21 cellular contexts compared by ENCODE assay signal in the genomic region with DNA sequence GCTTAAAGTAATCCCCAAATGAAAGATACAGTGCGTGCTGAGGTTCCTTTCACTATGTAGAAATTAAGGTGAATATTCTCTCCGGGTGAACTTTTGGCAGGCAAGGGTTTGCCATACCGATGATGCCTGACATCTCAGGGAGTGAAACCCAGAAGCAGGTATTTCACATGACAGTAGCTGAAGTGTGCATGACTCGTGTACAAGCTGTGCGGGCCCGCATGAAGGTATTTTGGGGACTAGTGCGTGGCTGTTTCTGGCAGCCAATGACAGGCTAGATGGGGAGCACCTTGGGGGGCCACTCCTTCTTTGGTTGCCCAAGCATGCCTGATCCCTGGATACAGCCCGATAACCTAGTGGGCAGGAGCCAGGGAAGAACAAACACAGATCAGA.
DNase-seq lines count a peak whose midpoint lies in the region; ATAC-seq and TF ChIP-seq lines count a peak whose summit lies in the region.
"Had no signal": no experiment of that assay in that cellular context is flagged by ENCODE, and none has a peak within 500 bp of the region (broad histone marks: within the 10 kb centered on the region; RNA-seq: fewer than 3 reads in every experiment).

No MANE protein-coding gene starts in this region.

- DNase-seq in DMS79 treated with DMSO at 0.1 percent for 48 hours (lab: John Stamatoyannopoulos, UW) (peak; percentile 22), DMS79 (lab: John Stamatoyannopoulos, UW) (no peak), kidney tubule cell (ENCODE audit: low spot score) (peak; percentile 2), nephron progenitor cell (no peak), upper lobe of right lung (no peak), psoas muscle (no peak), EL (no peak)
- DNase-seq: Caco-2; CD4-positive, CD25-positive, alpha-beta regulatory T cell; CD8-positive, alpha-beta T cell; DMS153; GDM1; GOT3; HFFc6 had no signal

- peak overlapping the region; percentile 16 for H3K27ac Mint-ChIP-seq in nephron progenitor cell
- H3K27ac Mint-ChIP-seq: B cell; CD4-positive, CD25-positive, alpha-beta regulatory T cell; CD8-positive, alpha-beta T cell; HFFc6 had no signal

- no peak overlapping the region for H3K27ac ChIP-seq in upper lobe of right lung
- H3K27ac ChIP-seq in psoas muscle: no peak overlapping the region
- H3K27ac ChIP-seq: 22Rv1, BLaER1, C4-2B had no signal

- H3K9me3 Mint-ChIP-seq in nephron progenitor cell: peaks cover 4% of the 10 kb centered on the region
- H3K9me3 Mint-ChIP-seq: CD8-positive, alpha-beta T cell; HFFc6 had no signal

- intact Hi-C loops in upper lobe of right lung (cut with DNase I): no loop called here
- intact Hi-C loops in psoas muscle (cut with DNase I): no loop called here

- H3K4me3 Mint-ChIP-seq in nephron progenitor cell: no peak overlapping the region
- H3K4me3 Mint-ChIP-seq: B cell; CD4-positive, CD25-positive, alpha-beta regulatory T cell; CD8-positive, alpha-beta T cell; HFFc6 had no signal

- H3K36me3 Mint-ChIP-seq in nephron progenitor cell (ENCODE audit: low read depth): no peaks in the 10 kb centered on the region
- H3K36me3 Mint-ChIP-seq: CD8-positive, alpha-beta T cell had no signal

- TF ChIP-seq CTCF in nephron progenitor cell (IDR thresholded peaks at IDR 0.05) (no peak), upper lobe of right lung (IDR thresholded peaks at IDR 0.05) (no peak), psoas muscle (IDR thresholded peaks at IDR 0.05) (no peak)

- peaks cover 26% of the 10 kb centered on the region for H3K4me1 Mint-ChIP-seq in nephron progenitor cell
- H3K4me1 Mint-ChIP-seq: B cell had no signal

- 79 to 88% (median 85%) methylated on average over 8 of the region's 8 CpGs for WGBS in psoas muscle, 3 donors

- no peak for ATAC-seq in upper lobe of right lung
- no peak for ATAC-seq in psoas muscle
- ATAC-seq in GM18505 (IDR thresholded peaks at IDR 0.05; ENCODE audit: unreplicated experiment): no peak
- ATAC-seq: CD8-positive, alpha-beta T cell; GM12878 had no signal

- H3K27me3 ChIP-seq in upper lobe of right lung: no peaks in the 10 kb centered on the region
- no peaks in the 10 kb centered on the region for H3K27me3 ChIP-seq in psoas muscle (ENCODE audit: insufficient read depth in 3 of 3, low read length in 2 of 3)
- H3K27me3 ChIP-seq: BLaER1 had no signal

- no peaks in the 10 kb centered on the region for H3K36me3 ChIP-seq in upper lobe of right lung
- no peaks in the 10 kb centered on the region for H3K36me3 ChIP-seq in psoas muscle (ENCODE audit: insufficient read depth in 1 of 2, low read depth in 1 of 2)
- H3K36me3 ChIP-seq: BLaER1, HAP-1 had no signal

- H3K9me3 ChIP-seq in upper lobe of right lung: no peaks in the 10 kb centered on the region
- no peaks in the 10 kb centered on the region for H3K9me3 ChIP-seq in psoas muscle
- H3K9me3 ChIP-seq: BLaER1, Caco-2, HAP-1 had no signal

- no peak for TF ChIP-seq POLR2A in GM18505 (IDR thresholded peaks at IDR 0.05; ENCODE audit: borderline replicate concordance, extremely low read depth, insufficient read depth, insufficient read length)

- H3K4me3 ChIP-seq in upper lobe of right lung: no peak overlapping the region
- no peak overlapping the region for H3K4me3 ChIP-seq in psoas muscle
- H3K4me3 ChIP-seq: BLaER1, GM12878, HAP-1 had no signal

- no peaks in the 10 kb centered on the region for H3K27me3 Mint-ChIP-seq in nephron progenitor cell (ENCODE audit: low read depth, poor library complexity)
- H3K27me3 Mint-ChIP-seq: B cell; CD4-positive, CD25-positive, alpha-beta regulatory T cell had no signal

- H3K4me1 ChIP-seq in upper lobe of right lung (no peaks in the 10 kb centered on the region), psoas muscle (no peaks in the 10 kb centered on the region)
- H3K4me1 ChIP-seq: Caco-2 had no signal

Comparison
In these comparisons a context has a peak if more than half of its experiments do, and no peak if none do; other contexts are left out.
1. DNase-seq: peak in DMS79 treated with DMSO at 0.1 percent for 48 hours (single experiment) and kidney tubule cell (single experiment); none in DMS79 (single experiment), nephron progenitor cell (single experiment), upper lobe of right lung (single experiment), psoas muscle (0 of 2) and EL (single experiment).